In genomic region chr17:2011421-2012371, GRCh38 we compare ENCODE assay signal across 2 cellular contexts.
TF ChIP-seq lines count a peak whose summit lies in the region.

No MANE protein-coding gene starts in this region.

TF ChIP-seq in endothelial cell of umbilical vein, 7 proteins besides CTCF, POLR2A, EP300 and RAD21:
- TF ChIP-seq JUN (IDR thresholded peaks at IDR 0.05; ENCODE audit: borderline replicate concordance, insufficient read depth, insufficient read length, low read depth) (no peak), POLR2AphosphoS5 (IDR thresholded peaks at IDR 0.05; ENCODE audit: insufficient read depth, low read depth, low read length) (no peak), EZH2 (IDR thresholded peaks at IDR 0.05; ENCODE audit: borderline replicate concordance, low read depth, low read length, severe bottlenecking) (no peak)
TF ChIP-seq in endothelial cell of umbilical vein: peak in this region for 0.

TF ChIP-seq in GM12891, 5 proteins besides CTCF, POLR2A, EP300 and RAD21:
- no peak for TF ChIP-seq PAX5 (IDR thresholded peaks at IDR 0.05; ENCODE audit: insufficient read depth, low read length, severe bottlenecking)
- TF ChIP-seq POLR2AphosphoS5 (IDR thresholded peaks at IDR 0.05; ENCODE audit: low read depth, low read length), result no peak
- no peak for TF ChIP-seq SPI1 (IDR thresholded peaks at IDR 0.05; ENCODE audit: low read depth, low read length)
- TF ChIP-seq TAF1 (IDR thresholded peaks at IDR 0.05; ENCODE audit: low read depth, low read length), result no peak
- no peak for TF ChIP-seq POU2F2 (IDR thresholded peaks at IDR 0.05; ENCODE audit: low read depth, low read length)
